In genomic region chr6:3904518-3904917, GRCh38 we compare ENCODE assay signal across 1 cellular context.
TF ChIP-seq lines count a peak whose summit lies in the region.

No MANE protein-coding gene starts in this region.

TF ChIP-seq in GM23338, 12 proteins besides CTCF, POLR2A, EP300 and RAD21 (continued from another document):
- TF ChIP-seq ZNF114 (CRISPR knock-in tag; IDR thresholded peaks at IDR 0.05), result no peak
- TF ChIP-seq JUNB (IDR thresholded peaks at IDR 0.05; ENCODE audit: unreplicated experiment), result no peak
- no peak for TF ChIP-seq NANOG (IDR thresholded peaks at IDR 0.05; ENCODE audit: borderline replicate concordance)
- TF ChIP-seq REST (IDR thresholded peaks at IDR 0.05; ENCODE audit: unreplicated experiment), result no peak
- no peak for TF ChIP-seq POLR2AphosphoS5 (IDR thresholded peaks at IDR 0.05; ENCODE audit: low read depth)
TF ChIP-seq in GM23338: peak in this region for 0.
